25 cellular contexts compared by ENCODE assay signal in genomic region chr18:73670046-73670445, GRCh38.
"Had no signal": no experiment of that assay in that cellular context is flagged by ENCODE, and none has a peak within 500 bp of the region (broad histone marks: within the 10 kb centered on the region; RNA-seq: fewer than 3 reads in every experiment).

No MANE protein-coding gene starts in this region.

- H3K9me3 Mint-ChIP-seq: activated T-helper 1 cell treated with anti-CD3 and anti-CD28 coated beads, Interleukin-12 subunit alpha, Interleukin-12 subunit beta, Interleukin-2, Interleukin-4 antibody, amounts not matched to agents 30 ng/mL and 10 ng/mL and 1 ng/mL, durations not matched to agents 14 hours and 24 hours and 36 hours; T-helper 2 cell treated with Interferon-gamma antibody and Interleukin-4, amounts not matched to agents 5 μg/mL and 100 μg/mL, for 36 hours had no signal

- H3K27ac Mint-ChIP-seq: activated CD8-positive, alpha-beta memory T cell treated with anti-CD3 and anti-CD28 coated beads, Interleukin-2, amount 10 ng/mL, durations not matched to agents 7 days and 5 days; activated naive CD4-positive, alpha-beta T cell treated with anti-CD3 and anti-CD28 coated beads, Interleukin-2, amount 50 U/mL, for 24 hours; activated T-cell treated with anti-CD3 and anti-CD28 coated beads, Interleukin-2, amount 50 U/mL, for 24 hours; activated T-helper 1 cell treated with anti-CD3 and anti-CD28 coated beads, Interleukin-12 subunit alpha, Interleukin-12 subunit beta, Interleukin-2, Interleukin-4 antibody, amounts not matched to agents 30 ng/mL and 10 ng/mL and 1 ng/mL, durations not matched to agents 14 hours and 24 hours and 36 hours; T-helper 2 cell treated with Interferon-gamma antibody and Interleukin-4, amounts not matched to agents 5 μg/mL and 100 μg/mL, for 36 hours; WTC11 had no signal

- H3K27me3 ChIP-seq: colonic mucosa had no signal

- H3K9me3 ChIP-seq: colonic mucosa had no signal

- H3K4me3 ChIP-seq: colonic mucosa, K562, SK-N-MC had no signal

- H3K4me1 Mint-ChIP-seq: activated CD8-positive, alpha-beta memory T cell treated with anti-CD3 and anti-CD28 coated beads, Interleukin-2, amount 10 ng/mL, durations not matched to agents 7 days and 5 days; activated naive CD4-positive, alpha-beta T cell treated with anti-CD3 and anti-CD28 coated beads, Interleukin-2, amount 50 U/mL, for 24 hours; brain; WTC11 had no signal

- DNase-seq: activated CD4-positive, alpha-beta T cell treated with anti-CD3 and anti-CD28 coated beads for 48 hours; activated CD4-positive, alpha-beta T cell treated with anti-CD3 and anti-CD28 coated beads, Interleukin-2, amount 50 U/mL, for 4 hours; activated CD4-positive, CD25-positive, alpha-beta regulatory T cell treated with anti-CD3 and anti-CD28 coated beads, Interleukin-2, amount 50 U/mL, for 72 hours; activated CD8-positive, alpha-beta memory T cell treated with anti-CD3 and anti-CD28 coated beads, Interleukin-2, amount 10 ng/mL, durations not matched to agents 7 days and 5 days; activated effector memory CD4-positive, alpha-beta T cell treated with Interleukin-2 at 50 U/mL for 16 hours; activated naive CD4-positive, alpha-beta T cell; activated T-cell treated with anti-CD3 and anti-CD28 coated beads, Interleukin-2, amount 50 U/mL, for 24 hours; colonic mucosa; Kasumi-1; NCI-H1092; NCI-H1417; NCI-H1930; NCI-H2171; NCI-H2227 treated with DMSO at 0.1 percent for 48 hours; NCI-H526; NK-92 treated with Interleukin-12 subunit alpha and Interleukin-12 subunit beta, amount 100 ng/mL, for 24 hours; T-helper 1 cell had no signal

- H3K4me1 ChIP-seq: colonic mucosa had no signal

- ATAC-seq: activated CD8-positive, alpha-beta memory T cell treated with anti-CD3 and anti-CD28 coated beads, Interleukin-2, amount 10 ng/mL, durations not matched to agents 7 days and 5 days; K562; Right ventricle myocardium inferior; WTC11 had no signal

- H3K4me3 Mint-ChIP-seq: activated CD8-positive, alpha-beta memory T cell treated with anti-CD3 and anti-CD28 coated beads, Interleukin-2, amount 10 ng/mL, durations not matched to agents 7 days and 5 days; activated naive CD4-positive, alpha-beta T cell treated with anti-CD3 and anti-CD28 coated beads, Interleukin-2, amount 50 U/mL, for 24 hours; activated T-cell treated with anti-CD3 and anti-CD28 coated beads, Interleukin-2, amount 50 U/mL, for 24 hours; activated T-helper 1 cell treated with anti-CD3 and anti-CD28 coated beads, Interleukin-12 subunit alpha, Interleukin-12 subunit beta, Interleukin-2, Interleukin-4 antibody, amounts not matched to agents 30 ng/mL and 10 ng/mL and 1 ng/mL, durations not matched to agents 14 hours and 24 hours and 36 hours; brain; T-helper 2 cell treated with Interferon-gamma antibody and Interleukin-4, amounts not matched to agents 5 μg/mL and 100 μg/mL, for 36 hours; WTC11 had no signal

- H3K27me3 Mint-ChIP-seq: activated CD8-positive, alpha-beta memory T cell treated with anti-CD3 and anti-CD28 coated beads, Interleukin-2, amount 10 ng/mL, durations not matched to agents 7 days and 5 days; activated naive CD4-positive, alpha-beta T cell treated with anti-CD3 and anti-CD28 coated beads, Interleukin-2, amount 50 U/mL, for 24 hours; activated T-cell treated with anti-CD3 and anti-CD28 coated beads, Interleukin-2, amount 50 U/mL, for 24 hours had no signal

- H3K36me3 ChIP-seq: colonic mucosa had no signal

- H3K36me3 Mint-ChIP-seq: activated CD8-positive, alpha-beta memory T cell treated with anti-CD3 and anti-CD28 coated beads, Interleukin-2, amount 10 ng/mL, durations not matched to agents 7 days and 5 days; activated naive CD4-positive, alpha-beta T cell treated with anti-CD3 and anti-CD28 coated beads, Interleukin-2, amount 50 U/mL, for 24 hours; brain had no signal

- H3K27ac ChIP-seq: colonic mucosa, SK-N-MC had no signal
